1 cellular context compared by ENCODE assay signal in genomic region chr1:22451702-22452400, GRCh38.
TF ChIP-seq lines count a peak whose summit lies in the region.

TSS of gene ZBTB40 (plus strand) at chr1:22451851. CDS start at chr1:22489949, 38,098 bp downstream.

TF ChIP-seq in HEK293, 187 proteins besides CTCF, POLR2A, EP300 and RAD21 (continued from another document and continues in another):
- TF ChIP-seq ZNF704 (tag by site-specific recombination; IDR thresholded peaks at IDR 0.05), result no peak
- TF ChIP-seq ZNF513 (tag by site-specific recombination; IDR thresholded peaks at IDR 0.05), result peak; percentile 49; the same call in 1 of the 2 replicates
- peak; percentile 90 for TF ChIP-seq SCRT2 (tag by site-specific recombination; IDR thresholded peaks at IDR 0.05)
- TF ChIP-seq ZNF488 (tag by site-specific recombination; IDR thresholded peaks at IDR 0.05), result 0 out of 2 replicates have a peak, but pooled peaks have one; percentile 15
- TF ChIP-seq ZNF132 (tag by site-specific recombination; IDR thresholded peaks at IDR 0.05; ENCODE audit: borderline replicate concordance), result no peak
- no peak for TF ChIP-seq ZNF837 (tag by site-specific recombination; IDR thresholded peaks at IDR 0.05)
- peak; percentile 91 for TF ChIP-seq ZNF501 (tag by site-specific recombination; IDR thresholded peaks at IDR 0.05)
- peak; percentile 92 for TF ChIP-seq ZBTB6 (tag by site-specific recombination; IDR thresholded peaks at IDR 0.05)
- TF ChIP-seq ZNF623 (tag by site-specific recombination; IDR thresholded peaks at IDR 0.05), result peak; percentile 21; the same call in 1 of the 2 replicates
- peak; percentile 41; the same call in 1 of the 2 replicates for TF ChIP-seq GLI2 (tag by site-specific recombination; IDR thresholded peaks at IDR 0.05; ENCODE audit: borderline replicate concordance, low read depth)
- no peak for TF ChIP-seq ZFP41 (tag by site-specific recombination; IDR thresholded peaks at IDR 0.05; ENCODE audit: borderline replicate concordance)
- TF ChIP-seq ZSCAN16 (tag by site-specific recombination; IDR thresholded peaks at IDR 0.05), result no peak; the same call in 1 of the 2 replicates
- no peak; the same call in 1 of the 2 replicates for TF ChIP-seq ZSCAN18 (tag by site-specific recombination; IDR thresholded peaks at IDR 0.05)
- TF ChIP-seq SCRT1 (tag by site-specific recombination; IDR thresholded peaks at IDR 0.05; ENCODE audit: borderline replicate concordance), result peak; percentile 62; the same call in 1 of the 2 replicates
- TF ChIP-seq ZEB2 (tag by site-specific recombination; IDR thresholded peaks at IDR 0.05), result peak; percentile 97
- TF ChIP-seq ZNF626 (tag by site-specific recombination; IDR thresholded peaks at IDR 0.05), result no peak
- no peak for TF ChIP-seq ZNF366 (tag by site-specific recombination; conservative IDR thresholded peaks at IDR 0.05)
- no peak for TF ChIP-seq ZNF701 (tag by site-specific recombination; IDR thresholded peaks at IDR 0.05)
- TF ChIP-seq ZNF335 (tag by site-specific recombination; conservative IDR thresholded peaks at IDR 0.05), result peak; percentile 94
- no peak for TF ChIP-seq ZNF155 (tag by site-specific recombination; IDR thresholded peaks at IDR 0.05)
- TF ChIP-seq IKZF3 (tag by site-specific recombination; IDR thresholded peaks at IDR 0.05), result peak; percentile 49; the same call in 1 of the 2 replicates
- peak; percentile 64; the same call in 1 of the 2 replicates for TF ChIP-seq ZNF184 (tag by site-specific recombination; IDR thresholded peaks at IDR 0.05)
- no peak for TF ChIP-seq ZNF114 (tag by site-specific recombination; IDR thresholded peaks at IDR 0.05)
- no peak for TF ChIP-seq ZNF707 (tag by site-specific recombination; IDR thresholded peaks at IDR 0.05)
- peak; percentile 57; the same call in 1 of the 2 replicates for TF ChIP-seq ZBTB11 (tag by site-specific recombination; conservative IDR thresholded peaks at IDR 0.05; ENCODE audit: low read depth)
- peak; percentile 78 for TF ChIP-seq GLIS1 (tag by site-specific recombination; IDR thresholded peaks at IDR 0.05)
- TF ChIP-seq PRDM2 (tag by site-specific recombination; IDR thresholded peaks at IDR 0.05; ENCODE audit: borderline replicate concordance), result no peak
- no peak for TF ChIP-seq ZNF558 (tag by site-specific recombination; IDR thresholded peaks at IDR 0.05)
- no peak for TF ChIP-seq ZNF48 (tag by site-specific recombination; IDR thresholded peaks at IDR 0.05)
- TF ChIP-seq KLF10 (tag by site-specific recombination; IDR thresholded peaks at IDR 0.05), result peak; percentile 92
- TF ChIP-seq PATZ1 (tag by site-specific recombination; IDR thresholded peaks at IDR 0.05), result peak; percentile 96
- no peak for TF ChIP-seq ZNF670 (tag by site-specific recombination; IDR thresholded peaks at IDR 0.05; ENCODE audit: low read depth)
- TF ChIP-seq ZNF211 (tag by site-specific recombination; IDR thresholded peaks at IDR 0.05; ENCODE audit: low read depth), result no peak
- peak; percentile 96 for TF ChIP-seq SP7 (tag by site-specific recombination; IDR thresholded peaks at IDR 0.05)
- TF ChIP-seq ZNF433 (tag by site-specific recombination; IDR thresholded peaks at IDR 0.05; ENCODE audit: low read depth), result no peak
- no peak for TF ChIP-seq ZNF585B (tag by site-specific recombination; IDR thresholded peaks at IDR 0.05)
- TF ChIP-seq ZNF692 (tag by site-specific recombination; IDR thresholded peaks at IDR 0.05), result peak; percentile 90
- TF ChIP-seq ZSCAN5A (tag by site-specific recombination; IDR thresholded peaks at IDR 0.05), result peak; percentile 87; the same call in 1 of the 2 replicates
- peak; percentile 81 for TF ChIP-seq ZBTB20 (tag by site-specific recombination; IDR thresholded peaks at IDR 0.05)
